In genomic region chr7:136294977-136295376, GRCh38 we compare ENCODE assay signal across 25 cellular contexts.
DNase-seq lines count a peak whose midpoint lies in the region; ATAC-seq, FAIRE-seq and TF ChIP-seq lines count a peak whose summit lies in the region.
"Had no signal": no experiment of that assay in that cellular context is flagged by ENCODE, and none has a peak within 500 bp of the region (broad histone marks: within the 10 kb centered on the region; RNA-seq: fewer than 3 reads in every experiment).

No MANE protein-coding gene starts in this region.

- H3K79me2 ChIP-seq in GM12878 (ENCODE audit: control insufficient read depth, insufficient read depth, low read length), result no peaks in the 10 kb centered on the region
- H3K79me2 ChIP-seq: parathyroid adenoma had no signal

- H3K27me3 ChIP-seq in A673 (replicated peaks; ENCODE audit: insufficient read depth, low read depth, low read length, poor library complexity) (no peaks in the 10 kb centered on the region), GM12878 (replicated peaks in 1 of 2; ENCODE audit: control insufficient read depth in 2 of 2, insufficient read depth in 2 of 2, low read length in 1 of 2) (no peaks in the 10 kb centered on the region), colonic mucosa (no peaks in the 10 kb centered on the region)
- H3K27me3 ChIP-seq in CD4-positive, alpha-beta memory T cell (ENCODE audit: insufficient read depth, low read length), result no peaks in the 10 kb centered on the region
- H3K27me3 ChIP-seq: BLaER1 treated with 17β-estradiol and CSF1 and Interleukin-3, amounts not matched to agents 10 nM and 100 nM; brain microvascular endothelial cell; sigmoid colon had no signal

- DNase-seq in A673 (ENCODE audit: low spot score) (no peak), GM12878 (ENCODE audit: low read depth, low spot score) (no peak), HCEC 1CT (no peak), SIG-M5 (lab: John Stamatoyannopoulos, UW) (no peak), colonic mucosa (no peak)
- DNase-seq in CD4-positive, alpha-beta memory T cell, result no peak
- DNase-seq: activated CD4-positive, alpha-beta T cell treated with anti-CD3 and anti-CD28 coated beads for 4 hours; activated CD8-positive, alpha-beta memory T cell treated with anti-CD3 and anti-CD28 coated beads, Interleukin-2, amount 10 ng/mL, durations not matched to agents 7 days and 5 days; brain microvascular endothelial cell; MV-4-11; naive thymus-derived CD8-positive, alpha-beta T cell; NCI-H187 treated with DMSO at 0.1 percent for 48 hours; NCI-H446; sigmoid colon; substantia nigra had no signal

- 0 out of 2 replicates have a peak, but pooled peaks have one; percentile 20 for TF ChIP-seq RAD21 in GM12878 (IDR thresholded peaks at IDR 0.05; ENCODE audit: insufficient read depth, low read depth, low read length)

- ATAC-seq in GM12878, result peak; percentile 58
- ATAC-seq: A549; activated CD8-positive, alpha-beta memory T cell treated with anti-CD3 and anti-CD28 coated beads, Interleukin-2, amount 10 ng/mL, durations not matched to agents 7 days and 5 days; activated T-helper 17 cell treated with anti-CD3 and anti-CD28 coated beads, Interleukin-2, amount 50 U/mL, for 72 hours; naive thymus-derived CD8-positive, alpha-beta T cell had no signal

- intact Hi-C loops in A673 (cut with micrococcal nuclease; ENCODE audit: unreplicated experiment) (no loop called here), GM12878 (cut with micrococcal nuclease; ENCODE audit: unreplicated experiment) (loop anchor here (10.0 kb wide), 1 partner anchor 390 kb away; no protein-coding TSS in a partner anchor), colonic mucosa (cut with DNase I) (no loop called here)
- intact Hi-C loops in CD4-positive, alpha-beta memory T cell (cut with micrococcal nuclease), result no loop called here

- H3K9me3 ChIP-seq in A673 (ENCODE audit: low read depth, low read length, poor library complexity, severe bottlenecking) (no peaks in the 10 kb centered on the region), GM12878 (replicated peaks; ENCODE audit: control insufficient read depth, insufficient read depth, low read length) (no peaks in the 10 kb centered on the region), colonic mucosa (no peaks in the 10 kb centered on the region)
- no peaks in the 10 kb centered on the region for H3K9me3 ChIP-seq in CD4-positive, alpha-beta memory T cell (ENCODE audit: control insufficient read depth in 1 of 2, low read length in 2 of 2)
- H3K9me3 ChIP-seq: A549, HAP-1 had no signal

- no peak for FAIRE-seq in GM12878 (lab: Jason Lieb, UNC)
- FAIRE-seq: A549, colon, D721Med, urothelium cell line had no signal

- RAD21 ChIA-PET in GM12878 (lab: Charles Lee; ENCODE audit: unreplicated experiment), result no interaction called here

- no peak overlapping the region for H3K4me3 Mint-ChIP-seq in CD4-positive, alpha-beta memory T cell
- H3K4me3 Mint-ChIP-seq: activated CD8-positive, alpha-beta memory T cell treated with anti-CD3 and anti-CD28 coated beads, Interleukin-2, amount 10 ng/mL, durations not matched to agents 7 days and 5 days; activated T-helper 17 cell treated with anti-CD3 and anti-CD28 coated beads, Interleukin-2, amount 50 U/mL, for 72 hours; naive thymus-derived CD8-positive, alpha-beta T cell had no signal

- H3K27ac ChIP-seq in A673 (ENCODE audit: low read depth, low read length, poor library complexity, severe bottlenecking) (no peak overlapping the region), GM12878 (ENCODE audit: control insufficient read depth, insufficient read depth) (no peak overlapping the region), colonic mucosa (no peak overlapping the region)
- H3K27ac ChIP-seq in CD4-positive, alpha-beta memory T cell (ENCODE audit: low read depth, low read length), result no peak overlapping the region
- H3K27ac ChIP-seq: A549; BLaER1 treated with 17β-estradiol and CSF1 and Interleukin-3, amounts not matched to agents 10 nM and 100 nM; brain microvascular endothelial cell; parathyroid adenoma had no signal

- no peaks in the 10 kb centered on the region for H4K20me1 ChIP-seq in GM12878 (ENCODE audit: control insufficient read depth, insufficient read depth)
- H4K20me1 ChIP-seq: BLaER1 treated with 17β-estradiol and CSF1 and Interleukin-3, amounts not matched to agents 10 nM and 100 nM had no signal

- TF ChIP-seq EP300 in GM12878 (IDR thresholded peaks at IDR 0.05; ENCODE audit: borderline replicate concordance in 1 of 2, control insufficient read depth in 1 of 2, low read depth in 2 of 2, low read length in 2 of 2), result no peak

- H3K36me3 Mint-ChIP-seq in CD4-positive, alpha-beta memory T cell, result no peaks in the 10 kb centered on the region
- H3K36me3 Mint-ChIP-seq: activated CD8-positive, alpha-beta memory T cell treated with anti-CD3 and anti-CD28 coated beads, Interleukin-2, amount 10 ng/mL, durations not matched to agents 7 days and 5 days had no signal

- H3K27me3 Mint-ChIP-seq in CD4-positive, alpha-beta memory T cell, result no peaks in the 10 kb centered on the region
- H3K27me3 Mint-ChIP-seq: activated CD8-positive, alpha-beta memory T cell treated with anti-CD3 and anti-CD28 coated beads, Interleukin-2, amount 10 ng/mL, durations not matched to agents 7 days and 5 days; activated T-helper 17 cell treated with anti-CD3 and anti-CD28 coated beads, Interleukin-2, amount 50 U/mL, for 72 hours had no signal

- POLR2A ChIA-PET in A673 (lab: Charles Lee; ENCODE audit: low non-redundant PET), result no interaction called here
- POLR2A ChIA-PET in GM12878 (lab: Charles Lee), result no interaction called here
- POLR2A ChIA-PET in CD4-positive, alpha-beta memory T cell (lab: Charles Lee; ENCODE audit: partially characterized antibody), result no interaction called here

- in situ Hi-C loops in GM12878 (cut with MboI), result no loop called here

- CTCF ChIA-PET in A673 (lab: Charles Lee), result no interaction called here
- CTCF ChIA-PET in GM12878 (lab: Yijun Ruan, JAX), result interaction anchor here (1.2 kb wide), 1 partner anchor 399 kb away, joined by 3 read pairs; no protein-coding TSS in a partner anchor
- CTCF ChIA-PET in CD4-positive, alpha-beta memory T cell (lab: Charles Lee; ENCODE audit: partially characterized antibody), result no interaction called here

- H3K4me2 ChIP-seq in GM12878 (ENCODE audit: control insufficient read depth, insufficient read depth), result no peak overlapping the region
- H3K4me2 ChIP-seq: A549; BLaER1 treated with 17β-estradiol and CSF1 and Interleukin-3, amounts not matched to agents 10 nM and 100 nM had no signal

- peaks cover 5% of the 10 kb centered on the region for H3K4me1 ChIP-seq in A673 (ENCODE audit: insufficient read depth, low read length, poor library complexity, severe bottlenecking)
- no peaks in the 10 kb centered on the region for H3K4me1 ChIP-seq in GM12878 (ENCODE audit: control insufficient read depth, insufficient read depth, low read length)
- H3K4me1 ChIP-seq in CD4-positive, alpha-beta memory T cell (ENCODE audit: insufficient read depth, low read length), result no peaks in the 10 kb centered on the region
- H3K4me1 ChIP-seq in colonic mucosa, result no peaks in the 10 kb centered on the region
- H3K4me1 ChIP-seq: A549; BLaER1 treated with 17β-estradiol and CSF1 and Interleukin-3, amounts not matched to agents 10 nM and 100 nM; HAP-1; parathyroid adenoma had no signal

- H3K36me3 ChIP-seq in A673 (ENCODE audit: insufficient read depth, low read length, poor library complexity, severe bottlenecking) (no peaks in the 10 kb centered on the region), GM12878 (ENCODE audit: control insufficient read depth in 2 of 2, insufficient read depth in 2 of 2, low read length in 1 of 2) (no peaks in the 10 kb centered on the region), colonic mucosa (no peaks in the 10 kb centered on the region)
- H3K36me3 ChIP-seq in CD4-positive, alpha-beta memory T cell (ENCODE audit: insufficient read depth, low read length), result no peaks in the 10 kb centered on the region
- H3K36me3 ChIP-seq: BLaER1 treated with 17β-estradiol and CSF1 and Interleukin-3, amounts not matched to agents 10 nM and 100 nM; brain microvascular endothelial cell; HAP-1; sigmoid colon had no signal

- H2AFZ ChIP-seq in GM12878 (ENCODE audit: control insufficient read depth, low read depth, low read length), result no peak overlapping the region
- H2AFZ ChIP-seq: parathyroid adenoma had no signal

- no peak overlapping the region for H3K27ac Mint-ChIP-seq in CD4-positive, alpha-beta memory T cell
- H3K27ac Mint-ChIP-seq: activated CD8-positive, alpha-beta memory T cell treated with anti-CD3 and anti-CD28 coated beads, Interleukin-2, amount 10 ng/mL, durations not matched to agents 7 days and 5 days; activated T-helper 17 cell treated with anti-CD3 and anti-CD28 coated beads, Interleukin-2, amount 50 U/mL, for 72 hours; naive thymus-derived CD8-positive, alpha-beta T cell had no signal

- TF ChIP-seq POLR2A in GM12878 (IDR thresholded peaks at IDR 0.05; ENCODE audit: low read depth, low read length), result no peak

- TF ChIP-seq CTCF in A673 (conservative IDR thresholded peaks at IDR 0.05; ENCODE audit: low read depth, low read length) (peak; percentile 30; the same call in 1 of the 2 replicates), GM12875 (IDR thresholded peaks at IDR 0.05; ENCODE audit: borderline replicate concordance, insufficient read depth, low read depth, low read length) (peak; percentile 32; the same call in 1 of the 2 replicates), LNCAP (IDR thresholded peaks at IDR 0.05) (peak; percentile 21; the same call in 1 of the 2 replicates), GM12878 (IDR thresholded peaks at IDR 0.05 in 2 of 3, conservative IDR thresholded peaks at IDR 0.05 in 1 of 3; ENCODE audit: control insufficient read depth in 2 of 3, extremely low read depth in 1 of 3, insufficient read depth in 1 of 3, low read depth in 3 of 3, low read length in 3 of 3) (peak in 2 of 3 experiments; percentile 1 to 14; a peak in 2 of 6 replicates), colonic mucosa (IDR thresholded peaks at IDR 0.05) (no peak)

- H3K4me1 Mint-ChIP-seq in CD4-positive, alpha-beta memory T cell, result no peaks in the 10 kb centered on the region
- H3K4me1 Mint-ChIP-seq: activated CD8-positive, alpha-beta memory T cell treated with anti-CD3 and anti-CD28 coated beads, Interleukin-2, amount 10 ng/mL, durations not matched to agents 7 days and 5 days; activated T-helper 17 cell treated with anti-CD3 and anti-CD28 coated beads, Interleukin-2, amount 50 U/mL, for 72 hours had no signal

- H3K4me3 ChIP-seq in A673 (ENCODE audit: low read depth, low read length, poor library complexity, severe bottlenecking) (no peak overlapping the region), GM12875 (ENCODE audit: low read depth, low read length) (no peak overlapping the region), GM12878 (no peak overlapping the region), colonic mucosa (no peak overlapping the region)
- H3K4me3 ChIP-seq in CD4-positive, alpha-beta memory T cell (ENCODE audit: low read length in 2 of 2), result no peak overlapping the region
- H3K4me3 ChIP-seq: A549; BLaER1 treated with 17β-estradiol and CSF1 and Interleukin-3, amounts not matched to agents 10 nM and 100 nM; HAP-1; sigmoid colon had no signal

- WGBS in GM12878 (ENCODE audit: insufficient coverage, insufficient replicate concordance, low lambda C conversion rate, missing lambda C conversion rate), result 92% methylated on average over 1 of the region's 1 CpG

- SMC1A ChIA-PET in GM12878 (lab: Charles Lee; ENCODE audit: uncharacterized antibody, unreplicated experiment), result interaction anchor here (1.2 kb wide), 1 partner anchor 393 kb away, joined by 3 read pairs; no protein-coding TSS in a partner anchor

- BruUV-seq in A673 (replicated peaks; lab: Mats Ljungman, UMichigan) (no TSS peak), GM12878 (replicated peaks; lab: Mats Ljungman, UMichigan) (no TSS peak)

- peaks cover 0 to 7% (median 3%) of the 10 kb centered on the region in 8 donors for H3K9me3 Mint-ChIP-seq in CD4-positive, alpha-beta memory T cell

- H3K9ac ChIP-seq in GM12878 (ENCODE audit: control insufficient read depth, insufficient read depth, low read length) (no peak overlapping the region), colonic mucosa (ENCODE audit: low read depth in 2 of 2, low read length in 2 of 2) (no peak overlapping the region)
- H3K9ac ChIP-seq: BLaER1 treated with 17β-estradiol and CSF1 and Interleukin-3, amounts not matched to agents 10 nM and 100 nM; parathyroid adenoma had no signal
